Comparison of ENCODE assay signal across 8 cellular contexts in genomic region chr5:150153957-150154617, GRCh38. TPM values are rescaled to one million over a fixed set of nuclear protein-coding genes. Genes with fewer than 3 reads are reported as not detected.
DNase-seq lines count a peak whose midpoint lies in the region; ATAC-seq, FAIRE-seq and TF ChIP-seq lines count a peak whose summit lies in the region.

No MANE protein-coding gene starts in this region.

- FAIRE-seq in GM12891 (lab: Jason Lieb, UNC) = peak; percentile 77

- 70 to 78% methylated on average over 9 of the region's 9 CpGs for WGBS in sigmoid colon, 2 donors

- CTCF ChIA-PET in RWPE1 (lab: Yijun Ruan, JAX) = interaction anchor here (0.5 kb wide), 1 partner anchor 9 kb away, joined by 4 read pairs; no protein-coding TSS in a partner anchor

- H3K4me3 ChIP-seq in fibroblast of villous mesenchyme (ENCODE audit: low read depth, low read length) (peak overlapping the region; percentile 97), sigmoid colon (peak overlapping the region; percentile 54 to 61 (median 57))

- no peak for TF ChIP-seq EP300 in sigmoid colon (IDR thresholded peaks at IDR 0.05)

- H3K27me3 ChIP-seq in sigmoid colon = no peaks in the 10 kb centered on the region

- H3K36me3 ChIP-seq in sigmoid colon = peaks cover 0 to 8% (median 0%) of the 10 kb centered on the region in 4 donors

- intact Hi-C loops in sigmoid colon (cut with DNase I) = no loop called here

- no peak for TF ChIP-seq POLR2A in GM12891 (IDR thresholded peaks at IDR 0.05; ENCODE audit: low read depth, low read length)
- no peak for TF ChIP-seq POLR2A in sigmoid colon (IDR thresholded peaks at IDR 0.05)

- TF ChIP-seq CTCF in RWPE1 (conservative IDR thresholded peaks at IDR 0.05; ENCODE audit: low read depth) (no peak), fibroblast of villous mesenchyme (IDR thresholded peaks at IDR 0.05; ENCODE audit: insufficient read depth, low read depth, low read length) (peak; percentile 8), sigmoid colon (IDR thresholded peaks at IDR 0.05) (peak in 1 of 4 experiments; percentile 9)

- POLR2A ChIA-PET in RWPE1 (lab: Yijun Ruan, JAX; ENCODE audit: low non-redundant PET) = no interaction called here

- H3K27ac ChIP-seq in RWPE1 (peak overlapping the region; percentile 10; the same call in 1 of the 2 replicates), sigmoid colon (peak overlapping the region; percentile 84 to 92 (median 87))

- DNase-seq in GM12891 (ENCODE audit: insufficient read length, low spot score) (no peak), RWPE1 (ENCODE audit: low spot score) (no peak), fibroblast of villous mesenchyme (ENCODE audit: low read depth) (peak; percentile 82), sigmoid colon (no peak), dermis blood vessel endothelial cell (no peak)
- no peak for DNase-seq in stimulated activated CD8-positive, alpha-beta memory T cell treated with anti-CD3 and anti-CD28 coated beads, Interleukin-4, amount 100 ng/mL, for 48 hours

- peaks cover 0 to 53% (median 28%) of the 10 kb centered on the region in 4 donors for H3K4me1 ChIP-seq in sigmoid colon

- ATAC-seq in GM21737 (IDR thresholded peaks at IDR 0.05; ENCODE audit: unreplicated experiment) (no peak), HG02981 (IDR thresholded peaks at IDR 0.05; ENCODE audit: unreplicated experiment) (no peak)

- H3K9me3 ChIP-seq in sigmoid colon = no peaks in the 10 kb centered on the region

TF ChIP-seq in GM12891, 5 proteins besides CTCF, POLR2A, EP300 and RAD21:
- no peak for TF ChIP-seq TAF1 (IDR thresholded peaks at IDR 0.05; ENCODE audit: low read depth, low read length)
- TF ChIP-seq PAX5 (IDR thresholded peaks at IDR 0.05; ENCODE audit: insufficient read depth, low read length, severe bottlenecking) = no peak
- no peak for TF ChIP-seq SPI1 (IDR thresholded peaks at IDR 0.05; ENCODE audit: low read depth, low read length)
- TF ChIP-seq POLR2AphosphoS5 (IDR thresholded peaks at IDR 0.05; ENCODE audit: low read depth, low read length) = no peak
- TF ChIP-seq POU2F2 (IDR thresholded peaks at IDR 0.05; ENCODE audit: low read depth, low read length) = no peak

RNA-seq across cellular contexts. Expression of gene PDGFRB, which starts 1.6 kb away (rescaled TPM):
- 2.1 TPM for polyA plus RNA-seq in GM12891 (2012; ENCODE audit: low read depth, missing spikeins)
- total RNA-seq in fibroblast of villous mesenchyme (341 TPM in 2 replicates), sigmoid colon (100 to 1,000 TPM in 1 of 4 donors, 10 to 100 TPM in 3; 54.9 to 104 (median 69.4) TPM), dermis blood vessel endothelial cell (9.9 and 17.0 TPM in 2 replicates)
- polyA plus RNA-seq in sigmoid colon = 10 to 100 TPM in 1 of 3 donors, 1 to 10 TPM in 2; 3.9 to 26.7 (median 6.0) TPM

RNA-seq across cellular contexts. Expression of gene CDX1, which starts 12.5 kb away (rescaled TPM):
- not detected for polyA plus RNA-seq in GM12891 (2012; ENCODE audit: low read depth, missing spikeins)
- total RNA-seq in fibroblast of villous mesenchyme = under 0.01 and 0.64 TPM in 2 replicates
- total RNA-seq in sigmoid colon = 1 to 10 TPM in 1 of 4 donors, under 1 TPM in 1, not detected in 2; 0.71 to 1.4 TPM
- 100 to 1,000 TPM; 325 to 455 (median 330) TPM for polyA plus RNA-seq in sigmoid colon
- total RNA-seq in dermis blood vessel endothelial cell = not detected in 2 replicates

RNA-seq across cellular contexts. Expression of gene SLC6A7, which starts 35.8 kb away (rescaled TPM):
- 0.23 TPM for polyA plus RNA-seq in GM12891 (2012; ENCODE audit: low read depth, missing spikeins)
- total RNA-seq in fibroblast of villous mesenchyme = under 0.01 TPM in 2 replicates
- total RNA-seq in sigmoid colon = not detected
- 10 to 100 TPM in 1 of 3 donors, under 1 TPM in 2; 0.46 to 10.8 (median 0.60) TPM for polyA plus RNA-seq in sigmoid colon
- not detected in 2 replicates for total RNA-seq in dermis blood vessel endothelial cell
